ENCODE assay signal across 18 cellular contexts in the genomic region with DNA sequence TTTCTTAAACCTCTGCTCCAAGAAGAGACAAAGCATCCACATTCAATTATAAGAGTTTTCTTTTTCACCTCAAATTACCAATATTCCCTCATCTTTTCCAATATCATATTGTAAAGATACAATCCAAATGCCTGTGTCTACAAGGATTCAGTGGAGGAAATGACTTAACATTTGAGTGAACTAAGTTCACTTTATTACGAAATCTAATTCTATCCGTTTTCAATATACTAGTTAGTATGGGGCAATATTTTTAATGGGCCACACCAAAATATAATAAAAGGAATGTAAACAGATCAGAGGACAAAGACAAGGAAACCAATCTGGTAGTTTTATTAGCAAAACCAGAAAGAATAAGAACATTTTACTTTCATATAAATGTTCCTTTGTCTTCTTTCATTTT.
DNase-seq lines count a peak whose midpoint lies in the region; ATAC-seq lines count a peak whose summit lies in the region.
"Had no signal": no experiment of that assay in that cellular context is flagged by ENCODE, and none has a peak within 500 bp of the region (broad histone marks: within the 10 kb centered on the region; RNA-seq: fewer than 3 reads in every experiment).

No MANE protein-coding gene starts in this region.

- H3K4me3 ChIP-seq in SK-N-MC = no peak overlapping the region
- H3K4me3 ChIP-seq in skeletal muscle satellite cell (ENCODE audit: low read length) = no peak overlapping the region

- H3K9ac ChIP-seq in SK-N-MC (ENCODE audit: insufficient read length) (no peak overlapping the region), skeletal muscle satellite cell (ENCODE audit: low read depth, low read length) (peak overlapping the region; percentile 45)

- peaks cover 38% of the 10 kb centered on the region for H3K4me1 ChIP-seq in skeletal muscle satellite cell (ENCODE audit: control insufficient read depth, insufficient read depth, low read length)

- peak; percentile 48 for DNase-seq in NOMO-1 treated with DMSO at 0.1 percent for 48 hours (lab: John Stamatoyannopoulos, UW; ENCODE audit: unreplicated experiment)
- DNase-seq in NOMO-1 treated with dmso at 0.1 percent for 144 hours (lab: John Stamatoyannopoulos, UW; ENCODE audit: unreplicated experiment) = no peak
- no peak for DNase-seq in SK-N-MC (ENCODE audit: low read depth, low spot score)
- DNase-seq in fibroblast of gingiva (ENCODE audit: low read depth) = peak; percentile 49
- no peak for DNase-seq in NCI-H2227 treated with DMSO at 0.1 percent for 48 hours (lab: John Stamatoyannopoulos, UW)
- no peak for DNase-seq in mucosa of gallbladder (ENCODE audit: low spot score)
- DNase-seq: activated CD4-positive, alpha-beta T cell treated with anti-CD3 and anti-CD28 coated beads, Interleukin-2, amount 50 U/mL, for 1 hour; activated CD8-positive, alpha-beta memory T cell treated with anti-CD3 and anti-CD28 coated beads, Interleukin-2, amount 50 U/mL, for 48 hours; activated gamma-delta T cell treated with Interleukin-2 at 50 U/mL for 16 hours; Kasumi-1; naive B cell; NCI-H1436; stimulated activated CD8-positive, alpha-beta memory T cell treated with anti-CD3 and anti-CD28 coated beads, Interleukin-4, amount 100 ng/mL, for 48 hours; SW 1271 had no signal

- H3K27me3 ChIP-seq in skeletal muscle satellite cell (ENCODE audit: control insufficient read depth, insufficient read depth, low read length) = no peaks in the 10 kb centered on the region

- peak overlapping the region; percentile 59 for H3K4me2 ChIP-seq in skeletal muscle satellite cell (ENCODE audit: low read length)

- H3K27ac ChIP-seq in SK-N-MC = peak overlapping the region; percentile 29; the same call in 1 of the 2 replicates
- H3K27ac ChIP-seq: 22Rv1, C4-2B had no signal

- no peaks in the 10 kb centered on the region for H3K36me3 ChIP-seq in SK-N-MC (ENCODE audit: insufficient read depth, low read length)
- no peaks in the 10 kb centered on the region for H3K36me3 ChIP-seq in skeletal muscle satellite cell (ENCODE audit: insufficient read depth, low read length)

- H3K9me3 ChIP-seq in SK-N-MC (ENCODE audit: low read depth, low read length) (no peaks in the 10 kb centered on the region), skeletal muscle satellite cell (replicated peaks; ENCODE audit: low read length) (no peaks in the 10 kb centered on the region)

- no peak for ATAC-seq in HG03354 (IDR thresholded peaks at IDR 0.05; ENCODE audit: poor library complexity, severe bottlenecking, unreplicated experiment)

Comparison
In these comparisons a context has a peak if more than half of its experiments do, and no peak if none do; other contexts are left out.
1. DNase-seq: peak in NOMO-1 treated with DMSO at 0.1 percent for 48 hours (single experiment) and fibroblast of gingiva (single experiment); none in NOMO-1 treated with dmso at 0.1 percent for 144 hours (single experiment), SK-N-MC (single experiment), NCI-H2227 treated with DMSO at 0.1 percent for 48 hours (single experiment) and mucosa of gallbladder (single experiment).